Comparison of ENCODE assay signal across 9 cellular contexts in genomic region chr11:120660024-120660565, GRCh38.
A peak's percentile ranks its signal among the peaks of the same experiment; 100 is the strongest.
DNase-seq lines count a peak whose midpoint lies in the region; ATAC-seq and TF ChIP-seq lines count a peak whose summit lies in the region.
"Had no signal": no experiment of that assay in that cellular context is flagged by ENCODE, and none has a peak within 500 bp of the region (broad histone marks: within the 10 kb centered on the region; RNA-seq: fewer than 3 reads in every experiment).

No MANE protein-coding gene starts in this region.

- no peak for TF ChIP-seq POLR2A in vagina (IDR thresholded peaks at IDR 0.05)

- CTCF ChIA-PET in activated CD4-positive, alpha-beta memory T cell treated with anti-CD3 and anti-CD28 coated beads for 36 hours (lab: Charles Lee): interaction anchor here (1.0 to 1.5 kb wide), 2 partner anchors 16 to 28 kb away, joined by 3 read pairs; no protein-coding TSS in a partner anchor

- intact Hi-C loops in activated CD4-positive, alpha-beta memory T cell treated with anti-CD3 and anti-CD28 coated beads for 36 hours (cut with micrococcal nuclease): no loop called here
- intact Hi-C loops in right cardiac atrium (cut with DNase I) (no loop called here), aorta (cut with DNase I) (no loop called here), vagina (cut with DNase I) (no loop called here)

- POLR2A ChIA-PET in activated CD4-positive, alpha-beta memory T cell treated with anti-CD3 and anti-CD28 coated beads for 36 hours (lab: Charles Lee): no interaction called here

- no peak overlapping the region for H3K4me3 Mint-ChIP-seq in activated CD4-positive, alpha-beta memory T cell treated with anti-CD3 and anti-CD28 coated beads for 36 hours

- H3K27me3 Mint-ChIP-seq in activated CD4-positive, alpha-beta memory T cell treated with anti-CD3 and anti-CD28 coated beads for 36 hours: peaks cover 21% of the 10 kb centered on the region

- 53% methylated on average over 17 of the region's 17 CpGs for WGBS in right cardiac atrium
- WGBS in aorta, 2 donors: 49 to 54% methylated on average over 17 of the region's 17 CpGs

- H3K4me3 ChIP-seq in right cardiac atrium (ENCODE audit: low read length): no peak overlapping the region
- no peak overlapping the region for H3K4me3 ChIP-seq in aorta (ENCODE audit: low read length in 2 of 2)
- no peak overlapping the region for H3K4me3 ChIP-seq in vagina
- H3K4me3 ChIP-seq: thoracic aorta had no signal

- no peak overlapping the region for H3K27ac Mint-ChIP-seq in activated CD4-positive, alpha-beta memory T cell treated with anti-CD3 and anti-CD28 coated beads for 36 hours

- peak; percentile 31 to 38 for ATAC-seq in right cardiac atrium
- ATAC-seq in aorta (ENCODE audit: low FRiP score): peak; percentile 41

- no peaks in the 10 kb centered on the region for H3K27me3 ChIP-seq in right cardiac atrium (ENCODE audit: control insufficient read depth, insufficient read depth)
- no peaks in the 10 kb centered on the region for H3K27me3 ChIP-seq in aorta (ENCODE audit: control insufficient read depth in 1 of 2, insufficient read depth in 2 of 2, low read length in 1 of 2)
- H3K27me3 ChIP-seq in vagina: no peaks in the 10 kb centered on the region

- H3K36me3 ChIP-seq in aorta (ENCODE audit: control insufficient read depth in 1 of 2, insufficient read depth in 2 of 2, low read length in 1 of 2) (no peaks in the 10 kb centered on the region), vagina (no peaks in the 10 kb centered on the region)
- H3K36me3 ChIP-seq: thoracic aorta had no signal

- H3K9me3 ChIP-seq in right cardiac atrium (ENCODE audit: control insufficient read depth, low read length) (no peaks in the 10 kb centered on the region), aorta (ENCODE audit: control insufficient read depth, low read length) (no peaks in the 10 kb centered on the region), vagina (no peaks in the 10 kb centered on the region)
- H3K9me3 ChIP-seq: thoracic aorta had no signal

- H3K9me3 Mint-ChIP-seq in activated CD4-positive, alpha-beta memory T cell treated with anti-CD3 and anti-CD28 coated beads for 36 hours: no peaks in the 10 kb centered on the region

- H3K4me1 ChIP-seq in right cardiac atrium (ENCODE audit: control insufficient read depth, insufficient read depth, low read length) (no peaks in the 10 kb centered on the region), aorta (ENCODE audit: control insufficient read depth in 1 of 2, insufficient read depth in 2 of 2, low read length in 2 of 2) (no peaks in the 10 kb centered on the region), vagina (no peaks in the 10 kb centered on the region)

- peak; percentile 8 for DNase-seq in EL
- DNase-seq in KG1 (lab: John Stamatoyannopoulos, UW): peak; percentile 20
- peak; percentile 37 for DNase-seq in activated CD4-positive, alpha-beta memory T cell treated with anti-CD3 and anti-CD28 coated beads for 36 hours
- peak in 1 of 3 donors; percentile 54 for DNase-seq in right cardiac atrium
- DNase-seq in aorta: no peak
- no peak for DNase-seq in T1000 (lab: John Stamatoyannopoulos, UW)
- no peak for DNase-seq in vagina (ENCODE audit: extremely low spot score in 2 of 2)
- no peak for DNase-seq in NCI-H1694 treated with DMSO at 0.1 percent for 48 hours (lab: John Stamatoyannopoulos, UW)

- no peaks in the 10 kb centered on the region for H3K4me1 Mint-ChIP-seq in activated CD4-positive, alpha-beta memory T cell treated with anti-CD3 and anti-CD28 coated beads for 36 hours (ENCODE audit: low read depth)

- H3K27ac ChIP-seq in right cardiac atrium (ENCODE audit: low read length): no peak overlapping the region
- H3K27ac ChIP-seq in aorta (ENCODE audit: low read depth in 1 of 2, low read length in 2 of 2): no peak overlapping the region
- H3K27ac ChIP-seq in vagina: no peak overlapping the region
- H3K27ac ChIP-seq: thoracic aorta had no signal

- no peaks in the 10 kb centered on the region for H3K36me3 Mint-ChIP-seq in activated CD4-positive, alpha-beta memory T cell treated with anti-CD3 and anti-CD28 coated beads for 36 hours

- no peak for TF ChIP-seq CTCF in vagina (IDR thresholded peaks at IDR 0.05)

Comparison
In these comparisons a context has a peak if more than half of its experiments do, and no peak if none do; other contexts are left out.
1. DNase-seq: peak in EL (single experiment), KG1 (single experiment) and activated CD4-positive, alpha-beta memory T cell treated with anti-CD3 and anti-CD28 coated beads for 36 hours (single experiment); none in aorta (0 of 2), T1000 (single experiment), vagina (0 of 2) and NCI-H1694 treated with DMSO at 0.1 percent for 48 hours (single experiment).